Comparison of ENCODE assay signal across 19 cellular contexts in genomic region chr11:28743101-28743550, GRCh38.
DNase-seq lines count a peak whose midpoint lies in the region; ATAC-seq, FAIRE-seq and TF ChIP-seq lines count a peak whose summit lies in the region.
"Had no signal": no experiment of that assay in that cellular context is flagged by ENCODE, and none has a peak within 500 bp of the region (broad histone marks: within the 10 kb centered on the region; RNA-seq: fewer than 3 reads in every experiment).

No MANE protein-coding gene starts in this region.

- H3K9ac ChIP-seq in astrocyte (ENCODE audit: low read length), result no peak overlapping the region
- no peak overlapping the region for H3K9ac ChIP-seq in mesenchymal stem cell (ENCODE audit: low read length)
- H3K9ac ChIP-seq: parathyroid adenoma had no signal

- no peak overlapping the region for H3K4me3 Mint-ChIP-seq in astrocyte (ENCODE audit: unreplicated experiment)
- H3K4me3 Mint-ChIP-seq: activated naive CD4-positive, alpha-beta T cell treated with anti-CD3 and anti-CD28 coated beads for 36 hours had no signal

- H3K23ac ChIP-seq in mesenchymal stem cell (ENCODE audit: low read length in 2 of 2), result no peak overlapping the region

- no peak overlapping the region for H2BK5ac ChIP-seq in mesenchymal stem cell (ENCODE audit: low read depth, low read length, poor library complexity, severe bottlenecking)

- H3K9me3 Mint-ChIP-seq in astrocyte (ENCODE audit: unreplicated experiment), result no peaks in the 10 kb centered on the region

- H3K4me1 Mint-ChIP-seq in astrocyte (ENCODE audit: low read depth, unreplicated experiment), result peaks cover 8% of the 10 kb centered on the region

- no peak overlapping the region for H3K4me2 ChIP-seq in astrocyte (ENCODE audit: low read length)
- H3K4me2 ChIP-seq in mesenchymal stem cell (ENCODE audit: low read length, poor library complexity, severe bottlenecking), result no peak overlapping the region

- H2BK15ac ChIP-seq in mesenchymal stem cell (ENCODE audit: low read depth, poor library complexity, severe bottlenecking), result no peak overlapping the region

- H3K27me3 ChIP-seq in astrocyte (ENCODE audit: insufficient read depth, low read length), result no peaks in the 10 kb centered on the region
- no peaks in the 10 kb centered on the region for H3K27me3 ChIP-seq in mesenchymal stem cell (ENCODE audit: control insufficient read depth in 1 of 2, insufficient read depth in 1 of 2, low read length in 2 of 2)
- H3K27me3 ChIP-seq: tibial artery had no signal

- H3K36me3 ChIP-seq in astrocyte (ENCODE audit: insufficient read depth, low read length) (no peaks in the 10 kb centered on the region), mesenchymal stem cell (ENCODE audit: control insufficient read depth in 1 of 2, insufficient read depth in 2 of 2, low read depth in 1 of 2, low read length in 2 of 2) (no peaks in the 10 kb centered on the region)
- H3K36me3 ChIP-seq: tibial artery had no signal

- no peak overlapping the region for H2AK5ac ChIP-seq in mesenchymal stem cell (ENCODE audit: low read length, severe bottlenecking)

- TF ChIP-seq CTCF in astrocyte (IDR thresholded peaks at IDR 0.05; ENCODE audit: insufficient read depth, low read depth, low read length), result no peak
- no peak for TF ChIP-seq CTCF in omental fat pad (IDR thresholded peaks at IDR 0.05)

- no peak overlapping the region for H4K91ac ChIP-seq in mesenchymal stem cell (ENCODE audit: low read length)

- no peak overlapping the region for H2BK12ac ChIP-seq in mesenchymal stem cell (ENCODE audit: low read length in 2 of 2)

- no peak overlapping the region for H3K18ac ChIP-seq in mesenchymal stem cell (ENCODE audit: low read depth in 1 of 2, low read length in 2 of 2)

- H2AFZ ChIP-seq in astrocyte (ENCODE audit: low read depth, low read length), result no peak overlapping the region
- H2AFZ ChIP-seq in mesenchymal stem cell (ENCODE audit: low read depth, low read length), result no peak overlapping the region
- H2AFZ ChIP-seq: parathyroid adenoma had no signal

- H3K27ac Mint-ChIP-seq in astrocyte (ENCODE audit: unreplicated experiment), result no peak overlapping the region
- H3K27ac Mint-ChIP-seq: activated naive CD4-positive, alpha-beta T cell treated with anti-CD3 and anti-CD28 coated beads for 36 hours had no signal

- H3K27ac ChIP-seq in astrocyte (ENCODE audit: low read depth, low read length) (no peak overlapping the region), mesenchymal stem cell (ENCODE audit: low read length, poor library complexity, severe bottlenecking) (no peak overlapping the region)
- H3K27ac ChIP-seq: parathyroid adenoma, skin epidermis, tibial artery had no signal

- H3K4ac ChIP-seq in mesenchymal stem cell (ENCODE audit: low read depth in 1 of 2, low read length in 2 of 2), result no peak overlapping the region

- no peak for ATAC-seq in omental fat pad (ENCODE audit: low FRiP score)
- ATAC-seq: HCT116, HepG2 had no signal

- no peaks in the 10 kb centered on the region for H3K36me3 Mint-ChIP-seq in astrocyte (ENCODE audit: low read depth, unreplicated experiment)

- H4K8ac ChIP-seq in mesenchymal stem cell (ENCODE audit: low read length), result no peak overlapping the region

- no peaks in the 10 kb centered on the region for H3K79me1 ChIP-seq in mesenchymal stem cell (replicated peaks; ENCODE audit: low read length, poor library complexity, severe bottlenecking)

- no peaks in the 10 kb centered on the region for H3K79me2 ChIP-seq in astrocyte (ENCODE audit: insufficient read depth, low read length)
- H3K79me2 ChIP-seq: parathyroid adenoma had no signal

- peak; percentile 26 for FAIRE-seq in astrocyte (lab: Jason Lieb, UNC)
- FAIRE-seq: HepG2 had no signal

- H3K9me3 ChIP-seq in astrocyte (ENCODE audit: insufficient read depth, low read depth, low read length) (no peaks in the 10 kb centered on the region), mesenchymal stem cell (ENCODE audit: control insufficient read depth, low read length) (no peaks in the 10 kb centered on the region)
- H3K9me3 ChIP-seq: Caco-2 had no signal

- H3K4me3 ChIP-seq in astrocyte (ENCODE audit: insufficient read depth, low read depth, low read length) (no peak overlapping the region), mesenchymal stem cell (ENCODE audit: insufficient read depth in 1 of 2, low read depth in 1 of 2, low read length in 2 of 2) (no peak overlapping the region)
- H3K4me3 ChIP-seq: skin epidermis, tibial artery had no signal

- no peak overlapping the region for H3K14ac ChIP-seq in mesenchymal stem cell (ENCODE audit: low read length in 2 of 2)

- H3K4me1 ChIP-seq in astrocyte (ENCODE audit: insufficient read depth, low read length) (peaks cover 5% of the 10 kb centered on the region), mesenchymal stem cell (ENCODE audit: control insufficient read depth, insufficient read depth, low read depth, low read length) (no peaks in the 10 kb centered on the region)
- H3K4me1 ChIP-seq: parathyroid adenoma, tibial artery had no signal

- H3K27me3 Mint-ChIP-seq in astrocyte (ENCODE audit: low read depth, unreplicated experiment), result no peaks in the 10 kb centered on the region

- no peaks in the 10 kb centered on the region for H4K20me1 ChIP-seq in astrocyte (ENCODE audit: insufficient read depth, low read length)

- no peak overlapping the region for H2BK120ac ChIP-seq in mesenchymal stem cell (ENCODE audit: low read depth, low read length)

- DNase-seq in EH (ENCODE audit: low read depth) (peak; percentile 88), M059J (ENCODE audit: low read depth) (peak; percentile 61), astrocyte (ENCODE audit: low read depth) (peak; percentile 15), mesenchymal stem cell (peak; percentile 27), anterior cingulate cortex (lab: John Stamatoyannopoulos, UW) (no peak), omental fat pad (ENCODE audit: low spot score) (no peak), D341Med (ENCODE audit: low spot score) (no peak)
- no peak for DNase-seq in activated effector memory CD4-positive, alpha-beta T cell treated with anti-CD3 and anti-CD28 coated beads, Interleukin-2, amount 50 U/mL, for 16 hours
- DNase-seq: activated CD4-positive, alpha-beta T cell treated with anti-CD3 and anti-CD28 coated beads for 48 hours; activated CD8-positive, alpha-beta memory T cell treated with anti-CD3 and anti-CD28 coated beads, Interleukin-2, amount 50 U/mL, for 48 hours; activated naive CD4-positive, alpha-beta T cell treated with anti-CD3 and anti-CD28 coated beads for 36 hours; Caco-2; NCI-H2227 treated with DMSO at 0.1 percent for 48 hours; T1000; tibial artery had no signal

Comparison
In these comparisons a context has a peak if more than half of its experiments do, and no peak if none do; other contexts are left out.
1. DNase-seq: peak in EH (single experiment), M059J (single experiment), astrocyte (single experiment) and mesenchymal stem cell (single experiment); none in anterior cingulate cortex (0 of 58), omental fat pad (single experiment), activated effector memory CD4-positive, alpha-beta T cell treated with anti-CD3 and anti-CD28 coated beads, Interleukin-2, amount 50 U/mL, for 16 hours (single experiment) and D341Med (single experiment).